ENCODE assay signal across 8 cellular contexts in the genomic region with DNA sequence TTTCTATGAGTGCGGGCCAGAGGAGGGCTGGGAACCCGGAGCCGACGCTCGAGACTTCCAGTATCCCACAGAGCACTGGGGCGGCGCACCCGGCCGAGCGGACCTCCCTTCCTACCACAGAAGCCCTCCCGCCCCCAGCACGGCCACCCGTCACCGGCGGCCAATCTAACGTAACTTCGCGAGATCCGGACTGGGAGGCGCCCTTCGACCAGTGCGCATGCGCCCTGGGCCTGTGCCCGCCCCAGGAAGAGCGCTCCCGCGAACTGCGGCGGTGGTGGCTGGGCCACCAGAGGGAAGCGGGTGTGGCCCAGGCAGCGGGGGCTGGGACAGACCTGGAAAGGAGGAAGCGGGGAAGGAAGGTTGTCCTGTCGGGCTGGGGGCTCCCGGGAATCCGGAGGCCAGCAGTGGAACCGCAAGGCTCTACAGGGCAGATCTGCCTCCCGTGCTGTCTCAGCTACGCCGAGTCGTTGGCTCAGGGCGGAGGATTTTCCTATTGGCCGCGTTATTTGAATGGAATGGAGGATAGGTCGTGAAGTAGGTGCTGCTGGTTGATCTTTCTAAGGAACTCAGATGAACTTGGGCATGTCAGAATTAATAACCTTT. TPM values are rescaled to one million over a fixed set of nuclear protein-coding genes. Genes with fewer than 3 reads are reported as not detected.
DNase-seq lines count a peak whose midpoint lies in the region; ATAC-seq, FAIRE-seq and TF ChIP-seq lines count a peak whose summit lies in the region.

A gene (minus strand): TSS at position 77 of the 603 bp plus-strand sequence. CDS start 166 bp downstream, outside the sequence.

- H3K4me1 ChIP-seq in BE2C = no peaks in the 10 kb centered on the region
- H3K4me1 ChIP-seq in colonic mucosa = peaks cover 4% of the 10 kb centered on the region

- no peaks in the 10 kb centered on the region for H3K9me3 ChIP-seq in BE2C
- no peaks in the 10 kb centered on the region for H3K9me3 ChIP-seq in colonic mucosa

- H3K27me3 ChIP-seq in BE2C (no peaks in the 10 kb centered on the region), colonic mucosa (no peaks in the 10 kb centered on the region), layer of hippocampus (ENCODE audit: control insufficient read depth, insufficient read depth, low read length) (no peaks in the 10 kb centered on the region)

- H3K27ac ChIP-seq in colonic mucosa (peak within 1 kb of the TSS; percentile 94), layer of hippocampus (ENCODE audit: low read depth, low read length) (peak within 1 kb of the TSS; percentile 93)

- peak; percentile 80 for FAIRE-seq in GM19239 (lab: Jason Lieb, UNC)

- H3K36me3 ChIP-seq in BE2C (no peaks in the 10 kb centered on the region), colonic mucosa (no peaks in the 10 kb centered on the region)

- H3K4me3 ChIP-seq in BE2C (ENCODE audit: low read depth, low read length) (peak within 1 kb of the TSS; percentile 97), colonic mucosa (peak within 1 kb of the TSS; percentile 76)

- TF ChIP-seq CTCF in BE2C (IDR thresholded peaks at IDR 0.05; ENCODE audit: low read depth, low read length) (no peak; the same call in 1 of the 2 replicates), colonic mucosa (IDR thresholded peaks at IDR 0.05) (no peak)

- DNase-seq in BE2C (peak; percentile 98), GM19239 (ENCODE audit: insufficient read length, low spot score) (peak; percentile 66), NCI-H524 treated with DMSO at 0.1 percent for 48 hours (lab: John Stamatoyannopoulos, UW) (peak; percentile 79), colonic mucosa (peak; percentile 96)
- DNase-seq in activated CD4-positive, alpha-beta T cell treated with anti-CD3 and anti-CD28 coated beads for 48 hours = peak; percentile 96
- DNase-seq in stimulated activated CD4-positive, alpha-beta T cell treated with anti-CD3 and anti-CD28 coated beads, Interleukin-1b, Interleukin-23, amount 100 ng/mL, for 4 hours (ENCODE audit: low read depth in 2 of 2) = peak; percentile 86 to 91

- peak within 1 kb of the TSS; percentile 93 to 99 for H3K9ac ChIP-seq in colonic mucosa (ENCODE audit: low read depth in 2 of 2, low read length in 2 of 2)

- ATAC-seq in HG03457 (IDR thresholded peaks at IDR 0.05; ENCODE audit: unreplicated experiment) = peak; percentile 92

- intact Hi-C loops in colonic mucosa (cut with DNase I) = no loop called here

RNA-seq across cellular contexts. Expression of the gene that starts here (rescaled TPM):
- 19.2 TPM for polyA plus RNA-seq in BE2C (2012; ENCODE audit: insufficient read depth, insufficient read length, low read depth)
- 10 to 100 TPM; 57.5 to 79.2 TPM for total RNA-seq in colonic mucosa

Comparison
In these comparisons a context has a peak if more than half of its experiments do, and no peak if none do; other contexts are left out.
1. Peak in every context shown above with its lines: DNase-seq, ATAC-seq, H3K4me3 ChIP-seq and H3K27ac ChIP-seq.